Comparison of ENCODE assay signal across 8 cellular contexts in the genomic region with DNA sequence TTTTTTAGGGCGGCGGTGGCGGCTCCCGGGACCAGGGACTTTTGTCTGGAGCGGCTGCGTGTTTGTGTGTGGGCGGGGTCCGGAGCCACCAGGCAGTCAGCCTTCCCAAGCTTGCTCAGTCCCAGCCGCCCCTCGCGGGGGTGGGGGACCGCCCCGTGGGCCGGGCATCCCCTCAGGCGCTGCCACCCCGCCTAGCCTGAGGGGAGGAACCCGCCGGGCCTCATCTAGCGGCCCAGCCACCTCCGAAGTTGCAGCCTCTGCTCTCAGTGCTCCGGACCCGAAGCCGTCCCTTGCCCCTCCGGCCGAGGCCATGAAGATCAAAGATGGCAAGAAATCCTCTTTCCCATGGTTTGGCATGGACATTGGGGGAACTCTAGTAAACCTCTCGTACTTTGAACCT.
"Had no signal": no experiment of that assay in that cellular context is flagged by ENCODE, and none has a peak within 500 bp of the region (broad histone marks: within the 10 kb centered on the region; RNA-seq: fewer than 3 reads in every experiment).

No MANE protein-coding gene starts in this region.

- H3K27ac Mint-ChIP-seq: IgD-negative memory B cell had no signal

- H3K9ac ChIP-seq: KMS-11 had no signal

- ATAC-seq: HepG2 had no signal

- FAIRE-seq: HepG2, HTR-8/SVneo had no signal

- H3K36me3 Mint-ChIP-seq: IgD-negative memory B cell had no signal

- H3K27me3 Mint-ChIP-seq: IgD-negative memory B cell had no signal

- DNase-seq: IMR-90, KBM-7, KG1 had no signal

- H3K27ac ChIP-seq: HL-60, KMS-11 had no signal

- H3K4me3 Mint-ChIP-seq: IgD-negative memory B cell had no signal

- H3K4me2 ChIP-seq: KMS-11 had no signal
